ENCODE assay signal across 28 cellular contexts in the genomic region with DNA sequence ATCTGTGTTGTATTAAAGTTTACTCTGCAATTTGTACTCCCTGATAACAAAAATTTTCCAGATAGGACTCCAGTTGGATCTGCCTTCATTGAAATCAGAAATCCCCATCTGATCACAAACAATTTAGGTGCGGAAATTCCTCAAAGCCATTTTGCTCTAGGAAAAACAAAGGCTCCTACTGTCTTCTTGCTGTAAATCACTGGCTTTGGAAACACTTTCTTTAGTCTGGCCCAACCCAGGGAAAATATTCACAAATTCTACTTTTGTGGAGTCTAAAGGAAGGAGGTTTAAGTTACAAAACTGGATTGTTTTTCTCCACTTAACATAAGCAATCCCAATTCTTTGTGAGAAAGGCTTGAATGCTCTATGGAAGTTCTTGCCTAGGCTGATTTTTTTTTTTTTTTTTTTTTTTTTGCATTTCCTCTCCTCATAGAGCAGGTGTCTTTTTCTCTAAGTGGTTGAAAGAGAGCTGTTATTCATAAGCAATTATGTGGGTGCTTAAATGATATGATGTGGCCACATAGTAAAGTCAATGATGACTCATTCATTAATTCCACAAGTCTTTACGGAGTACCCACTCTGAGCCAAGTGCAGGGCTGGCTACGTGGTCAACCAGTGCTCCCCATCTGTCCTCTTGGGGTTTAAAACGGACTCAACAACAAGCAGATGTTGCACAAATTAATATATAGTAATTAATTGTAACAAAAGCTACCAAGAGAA.
DNase-seq lines count a peak whose midpoint lies in the region; ATAC-seq, FAIRE-seq and TF ChIP-seq lines count a peak whose summit lies in the region.
"Had no signal": no experiment of that assay in that cellular context is flagged by ENCODE, and none has a peak within 500 bp of the region (broad histone marks: within the 10 kb centered on the region; RNA-seq: fewer than 3 reads in every experiment).

No MANE protein-coding gene starts in this region.

- no peak overlapping the region for H3K4me3 ChIP-seq in astrocyte (ENCODE audit: insufficient read depth, low read depth, low read length)
- no peak overlapping the region for H3K4me3 ChIP-seq in foreskin fibroblast (ENCODE audit: low read depth in 1 of 2, low read length in 2 of 2)
- H3K4me3 ChIP-seq in uterus = no peak overlapping the region
- H3K4me3 ChIP-seq: adrenal gland, colonic mucosa, HAP-1, SJCRH30, upper lobe of right lung had no signal

- H3K9ac ChIP-seq in astrocyte (ENCODE audit: low read length) = no peak overlapping the region

- H3K27ac Mint-ChIP-seq in astrocyte (ENCODE audit: unreplicated experiment) = no peak overlapping the region
- H3K27ac Mint-ChIP-seq: activated CD4-positive, alpha-beta T cell treated with anti-CD3 and anti-CD28 coated beads for 36 hours; CD4-positive, alpha-beta memory T cell; naive B cell; stimulated activated effector memory CD8-positive, alpha-beta T cell treated with anti-CD3 and anti-CD28 coated beads, Interleukin-12 subunit alpha, Interleukin-12 subunit beta, amount 100 ng/mL, for 72 hours had no signal

- H3K27ac ChIP-seq in astrocyte (ENCODE audit: low read depth, low read length) (no peak overlapping the region), uterus (peak overlapping the region; percentile 33 to 44)
- H3K27ac ChIP-seq: adrenal gland, colonic mucosa, SJCRH30, upper lobe of right lung had no signal

- peaks cover 2% of the 10 kb centered on the region for H3K4me1 Mint-ChIP-seq in astrocyte (ENCODE audit: low read depth, unreplicated experiment)
- H3K4me1 Mint-ChIP-seq: activated CD4-positive, alpha-beta T cell treated with anti-CD3 and anti-CD28 coated beads for 36 hours; CD4-positive, alpha-beta memory T cell; immature natural killer cell; naive B cell; stimulated activated effector memory CD8-positive, alpha-beta T cell treated with anti-CD3 and anti-CD28 coated beads, Interleukin-12 subunit alpha, Interleukin-12 subunit beta, amount 100 ng/mL, for 72 hours had no signal

- TF ChIP-seq CTCF in astrocyte (IDR thresholded peaks at IDR 0.05; ENCODE audit: insufficient read depth, low read depth, low read length) (no peak), foreskin fibroblast (IDR thresholded peaks at IDR 0.05; ENCODE audit: low read depth, low read length) (no peak), uterus (IDR thresholded peaks at IDR 0.05) (no peak)

- intact Hi-C loops in uterus (cut with DNase I; ENCODE audit: low total_unique reads) = no loop called here

- no peak overlapping the region for H3K4me3 Mint-ChIP-seq in astrocyte (ENCODE audit: unreplicated experiment)
- H3K4me3 Mint-ChIP-seq: activated CD4-positive, alpha-beta T cell treated with anti-CD3 and anti-CD28 coated beads for 36 hours; CD4-positive, alpha-beta memory T cell; immature natural killer cell; naive B cell; stimulated activated effector memory CD8-positive, alpha-beta T cell treated with anti-CD3 and anti-CD28 coated beads, Interleukin-12 subunit alpha, Interleukin-12 subunit beta, amount 100 ng/mL, for 72 hours had no signal

- H3K36me3 ChIP-seq in astrocyte (ENCODE audit: insufficient read depth, low read length) (no peaks in the 10 kb centered on the region), uterus (no peaks in the 10 kb centered on the region)
- H3K36me3 ChIP-seq: adrenal gland, colonic mucosa, HAP-1, SJCRH30, upper lobe of right lung had no signal

- FAIRE-seq in astrocyte (lab: Jason Lieb, UNC) (no peak), HTR-8/SVneo (lab: Jason Lieb, UNC) (no peak)

- no peaks in the 10 kb centered on the region for H3K27me3 ChIP-seq in astrocyte (ENCODE audit: insufficient read depth, low read length)
- no peaks in the 10 kb centered on the region for H3K27me3 ChIP-seq in uterus
- H3K27me3 ChIP-seq: adrenal gland, colonic mucosa, SJCRH30, upper lobe of right lung had no signal

- H3K36me3 Mint-ChIP-seq in astrocyte (ENCODE audit: low read depth, unreplicated experiment) = no peaks in the 10 kb centered on the region
- H3K36me3 Mint-ChIP-seq: CD4-positive, alpha-beta memory T cell; immature natural killer cell; naive B cell; stimulated activated effector memory CD8-positive, alpha-beta T cell treated with anti-CD3 and anti-CD28 coated beads, Interleukin-12 subunit alpha, Interleukin-12 subunit beta, amount 100 ng/mL, for 72 hours had no signal

- H3K4me1 ChIP-seq in astrocyte (ENCODE audit: insufficient read depth, low read length) (no peaks in the 10 kb centered on the region), uterus (peaks cover 0 to 7% of the 10 kb centered on the region in 2 donors)
- H3K4me1 ChIP-seq: adrenal gland, colonic mucosa, SJCRH30 had no signal

- no peak for ATAC-seq in GM19463 (IDR thresholded peaks at IDR 0.05; ENCODE audit: unreplicated experiment)
- ATAC-seq: activated CD4-positive, alpha-beta T cell treated with anti-CD3 and anti-CD28 coated beads for 36 hours; left lobe of liver; stimulated activated effector memory CD8-positive, alpha-beta T cell treated with anti-CD3 and anti-CD28 coated beads, Interleukin-12 subunit alpha, Interleukin-12 subunit beta, amount 100 ng/mL, for 72 hours; upper lobe of right lung had no signal

- H3K9me3 Mint-ChIP-seq in astrocyte (ENCODE audit: unreplicated experiment) = no peaks in the 10 kb centered on the region
- H3K9me3 Mint-ChIP-seq: stimulated activated effector memory CD8-positive, alpha-beta T cell treated with anti-CD3 and anti-CD28 coated beads, Interleukin-12 subunit alpha, Interleukin-12 subunit beta, amount 100 ng/mL, for 72 hours had no signal

- H2AFZ ChIP-seq in astrocyte (ENCODE audit: low read depth, low read length) = no peak overlapping the region

- H3K9me3 ChIP-seq in astrocyte (ENCODE audit: insufficient read depth, low read depth, low read length) (no peaks in the 10 kb centered on the region), uterus (no peaks in the 10 kb centered on the region)
- H3K9me3 ChIP-seq: adrenal gland, colonic mucosa, HAP-1, SJCRH30, upper lobe of right lung had no signal

- no peak for TF ChIP-seq POLR2A in uterus (IDR thresholded peaks at IDR 0.05)

- H3K4me2 ChIP-seq in astrocyte (ENCODE audit: low read length) = no peak overlapping the region

- peak; percentile 87 to 98 for DNase-seq in NCI-H524 (lab: John Stamatoyannopoulos, UW)
- DNase-seq in NCI-H524 treated with DMSO at 0.1 percent for 48 hours (lab: John Stamatoyannopoulos, UW) = no peak
- DNase-seq in astrocyte (ENCODE audit: low read depth) = peak; percentile 62
- peak; percentile 14 to 41 for DNase-seq in foreskin fibroblast
- no peak for DNase-seq in uterus
- DNase-seq in HTR-8/SVneo (ENCODE audit: insufficient read length, low spot score) = no peak
- no peak for DNase-seq in DMS53 treated with DMSO at 0.1 percent for 48 hours (lab: John Stamatoyannopoulos, UW; ENCODE audit: unreplicated experiment)
- DNase-seq: 8988T; activated CD4-positive, alpha-beta T cell treated with anti-CD3 and anti-CD28 coated beads for 36 hours; activated naive CD4-positive, alpha-beta T cell; activated T-cell treated with anti-CD3 and anti-CD28 coated beads, Interleukin-2, amount 50 U/mL, for 48 hours; adrenal gland; AML-193; CD4-positive, alpha-beta memory T cell; colonic mucosa; DMS79; immature natural killer cell; naive B cell; NCI-H1105 treated with DMSO at 0.1 percent for 48 hours; retina; SJCRH30; substantia nigra; T-helper 1 cell; upper lobe of right lung had no signal

- peaks cover 2% of the 10 kb centered on the region for H3K27me3 Mint-ChIP-seq in astrocyte (ENCODE audit: low read depth, unreplicated experiment)
- H3K27me3 Mint-ChIP-seq: CD4-positive, alpha-beta memory T cell; naive B cell had no signal

- H3K79me2 ChIP-seq in astrocyte (ENCODE audit: insufficient read depth, low read length) = no peaks in the 10 kb centered on the region

- no peaks in the 10 kb centered on the region for H4K20me1 ChIP-seq in astrocyte (ENCODE audit: insufficient read depth, low read length)

Comparison
In these comparisons a context has a peak if more than half of its experiments do, and no peak if none do; other contexts are left out.
1. DNase-seq: peak in NCI-H524 (2 of 2), astrocyte (single experiment) and foreskin fibroblast (2 of 2); none in NCI-H524 treated with DMSO at 0.1 percent for 48 hours (single experiment), uterus (0 of 2), HTR-8/SVneo (single experiment) and DMS53 treated with DMSO at 0.1 percent for 48 hours (single experiment).